Comparison of ENCODE assay signal across 3 cellular contexts in the genomic region with DNA sequence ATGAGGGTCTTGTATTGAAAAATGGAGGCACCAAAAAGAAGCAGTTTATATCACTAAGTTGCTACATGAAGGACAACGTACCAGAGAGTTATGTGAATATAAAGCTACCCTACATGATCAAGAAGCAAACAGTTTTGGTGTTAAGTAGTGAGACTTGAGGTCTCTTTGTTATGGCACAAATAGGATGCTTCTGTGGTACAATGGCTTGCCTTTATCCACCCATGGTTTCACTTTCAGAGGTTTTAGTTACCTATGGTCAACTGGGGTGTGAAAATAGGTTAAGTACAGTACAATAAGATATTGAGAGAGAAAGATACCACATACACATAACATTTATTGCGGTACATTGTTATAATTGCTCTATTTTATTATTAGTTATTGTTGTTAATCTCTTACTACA.
"Had no signal": no experiment of that assay in that cellular context is flagged by ENCODE, and none has a peak within 500 bp of the region (broad histone marks: within the 10 kb centered on the region; RNA-seq: fewer than 3 reads in every experiment).

No MANE protein-coding gene starts in this region.

- DNase-seq: GDM1, GF-D8 had no signal

- H3K4me3 ChIP-seq: GM12878 had no signal

- ATAC-seq: GM12878 had no signal
